1 cellular context compared by ENCODE assay signal in genomic region chr1:7095343-7095964, GRCh38.
TF ChIP-seq lines count a peak whose summit lies in the region.

No MANE protein-coding gene starts in this region.

TF ChIP-seq in H1, 55 proteins besides CTCF, POLR2A, EP300 and RAD21 (continued from another document):
- TF ChIP-seq NANOG (IDR thresholded peaks at IDR 0.05; ENCODE audit: insufficient read depth, low read depth, low read length, poor library complexity, severe bottlenecking) (no peak), TEAD4 (IDR thresholded peaks at IDR 0.05; ENCODE audit: low read depth, low read length) (no peak)
